Comparison of ENCODE assay signal across 1 cellular context in genomic region chr1:43946244-43947060, GRCh38.
TF ChIP-seq lines count a peak whose summit lies in the region.

Gene IPO13, plus strand, starts transcription at chr1:43946950. Its CDS starts 651 bp downstream, at chr1:43947601.

TF ChIP-seq in K562, 482 proteins besides CTCF, POLR2A, EP300 and RAD21 (continued from another document and continues in another):
- TF ChIP-seq CREB3L1 (IDR thresholded peaks at IDR 0.05; ENCODE audit: borderline replicate concordance, low read depth) (peak; percentile 97), CBFA2T2 (conservative IDR thresholded peaks at IDR 0.05) (peak; percentile 57; the same call in 1 of the 2 replicates), NR0B1 (IDR thresholded peaks at IDR 0.05; ENCODE audit: partially characterized antibody) (no peak), MEF2D (tag; conservative IDR thresholded peaks at IDR 0.05; ENCODE audit: low read depth) (0 out of 2 replicates have a peak, but pooled peaks have one; percentile 64), ZNF436 (CRISPR knock-in tag; IDR thresholded peaks at IDR 0.05) (no peak), ELF2 (CRISPR knock-in tag; IDR thresholded peaks at IDR 0.05) (peak; percentile 34; the same call in 1 of the 2 replicates), HBP1 (CRISPR knock-in tag; IDR thresholded peaks at IDR 0.05) (peak; percentile 62; the same call in 1 of the 2 replicates), NR3C1 (CRISPR knock-in tag; IDR thresholded peaks at IDR 0.05) (no peak), ZNF12 (CRISPR knock-in tag; IDR thresholded peaks at IDR 0.05) (peak; percentile 73; the same call in 1 of the 2 replicates), JUND (IDR thresholded peaks at IDR 0.05; ENCODE audit: borderline replicate concordance, low read depth, low read length) (peak; percentile 68; the same call in 1 of the 2 replicates), JUND (tag; IDR thresholded peaks at IDR 0.05; ENCODE audit: borderline replicate concordance, low read depth, low read length) (peak; percentile 66; the same call in 2 of the 3 replicates), ZFP36 (IDR thresholded peaks at IDR 0.05; ENCODE audit: low read depth, low read length, partially characterized antibody) (peak; percentile 16), TCF3 (CRISPR knock-in tag; IDR thresholded peaks at IDR 0.05) (peak; percentile 26; the same call in 1 of the 2 replicates), ZNF282 (CRISPR knock-in tag; IDR thresholded peaks at IDR 0.05) (no peak), CHCHD3 (CRISPR knock-in tag; IDR thresholded peaks at IDR 0.05) (no peak), E2F3 (CRISPR knock-in tag; IDR thresholded peaks at IDR 0.05) (no peak; the same call in 1 of the 2 replicates), GTF2A2 (tag; IDR thresholded peaks at IDR 0.05) (no peak), BRD4 (IDR thresholded peaks at IDR 0.05) (no peak), PCBP2 (IDR thresholded peaks at IDR 0.05; ENCODE audit: low read depth, low read length, poor library complexity, severe bottlenecking) (no peak), GTF3C2 (IDR thresholded peaks at IDR 0.05; ENCODE audit: borderline replicate concordance, extremely low read depth, insufficient read length) (no peak), CXXC5 (CRISPR knock-in tag; IDR thresholded peaks at IDR 0.05) (peak; percentile 98), HIVEP1 (CRISPR knock-in tag; IDR thresholded peaks at IDR 0.05) (peak; percentile 24; the same call in 1 of the 2 replicates), ZNF280B (CRISPR knock-in tag; IDR thresholded peaks at IDR 0.05) (no peak), ETV5 (CRISPR knock-in tag; IDR thresholded peaks at IDR 0.05; ENCODE audit: low read depth) (peak; percentile 91), CREB1 (IDR thresholded peaks at IDR 0.05) (peak; percentile 80; the same call in 1 of the 2 replicates), CREB1 (CRISPR knock-in tag; IDR thresholded peaks at IDR 0.05) (peak; percentile 90), STAT5A (IDR thresholded peaks at IDR 0.05; ENCODE audit: borderline replicate concordance, low read length) (no peak), ERF (CRISPR knock-in tag; IDR thresholded peaks at IDR 0.05) (0 out of 2 replicates have a peak, but pooled peaks have one; percentile 62), CEBPZ (IDR thresholded peaks at IDR 0.05; ENCODE audit: borderline replicate concordance, low read depth, low read length) (no peak), HINFP (tag; conservative IDR thresholded peaks at IDR 0.05; ENCODE audit: low read depth) (no peak), SMAD2 (IDR thresholded peaks at IDR 0.05; ENCODE audit: low read depth, low read length) (no peak), TEAD2 (tag; IDR thresholded peaks at IDR 0.05) (peak; percentile 66), ZBTB26 (CRISPR knock-in tag; IDR thresholded peaks at IDR 0.05) (no peak), MYBL2 (IDR thresholded peaks at IDR 0.05; ENCODE audit: low read depth) (no peak), MYBL2 (CRISPR knock-in tag; IDR thresholded peaks at IDR 0.05; ENCODE audit: borderline replicate concordance) (no peak), BRF1 (IDR thresholded peaks at IDR 0.05; ENCODE audit: borderline replicate concordance, extremely low read depth, insufficient read length) (no peak), HSF4 (CRISPR knock-in tag; IDR thresholded peaks at IDR 0.05; ENCODE audit: borderline replicate concordance) (peak; percentile 23; the same call in 1 of the 2 replicates), BMI1 (IDR thresholded peaks at IDR 0.05; ENCODE audit: low read length) (no peak), BRD9 (IDR thresholded peaks at IDR 0.05; ENCODE audit: low read depth, partially characterized antibody) (no peak), MECOM (CRISPR knock-in tag; IDR thresholded peaks at IDR 0.05) (no peak), SIX5 (IDR thresholded peaks at IDR 0.05; ENCODE audit: borderline replicate concordance in 1 of 2, insufficient read depth in 1 of 2, low read depth in 1 of 2, low read length in 2 of 2) (peak; percentile 78 to 81), PRPF4 (IDR thresholded peaks at IDR 0.05; ENCODE audit: insufficient read depth, low read depth, low read length, poor library complexity, severe bottlenecking) (no peak), MCM7 (IDR thresholded peaks at IDR 0.05) (no peak), HDAC6 (IDR thresholded peaks at IDR 0.05; ENCODE audit: low read depth, low read length) (no peak), SRF (CRISPR knock-in tag; IDR thresholded peaks at IDR 0.05) (peak in 1 of 2 experiments; percentile 81; a peak in 2 of 4 replicates), MNT (conservative IDR thresholded peaks at IDR 0.05) (peak; percentile 99 to 100), MEIS2 (IDR thresholded peaks at IDR 0.05; ENCODE audit: partially characterized antibody) (peak; percentile 78), BRCA1 (IDR thresholded peaks at IDR 0.05) (no peak), BRCA1 (CRISPR knock-in tag; IDR thresholded peaks at IDR 0.05) (no peak), CCNT2 (IDR thresholded peaks at IDR 0.05; ENCODE audit: borderline replicate concordance, extremely low read depth, insufficient read length, low read depth, low read length) (peak; percentile 57), POU5F1 (IDR thresholded peaks at IDR 0.05; ENCODE audit: borderline replicate concordance, low read depth, low read length, partially characterized antibody) (peak; percentile 33)
